ENCODE assay signal across 19 cellular contexts in the genomic region with DNA sequence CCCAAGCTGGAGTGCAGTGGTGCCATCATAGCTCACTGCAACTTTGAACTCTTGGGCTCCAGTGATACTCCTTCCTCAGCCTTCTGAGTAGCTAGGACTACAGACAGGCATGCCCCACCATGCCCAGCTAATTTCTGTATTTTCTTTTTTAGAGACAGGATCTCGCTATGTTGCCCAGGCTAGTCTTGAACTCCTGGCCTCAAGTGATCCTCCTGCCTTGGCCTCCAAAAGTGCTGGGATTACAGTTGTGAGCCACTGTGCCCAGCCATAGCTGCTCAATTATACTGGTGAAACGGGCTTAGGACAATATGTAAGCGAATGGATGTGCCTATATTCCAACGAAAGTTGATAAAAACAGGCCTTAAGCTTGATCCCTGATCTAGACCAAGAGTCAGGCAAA. TPM values are rescaled to one million over a fixed set of nuclear protein-coding genes. Genes with fewer than 3 reads are reported as not detected.
DNase-seq lines count a peak whose midpoint lies in the region; ATAC-seq and TF ChIP-seq lines count a peak whose summit lies in the region.
"Had no signal": no experiment of that assay in that cellular context is flagged by ENCODE, and none has a peak within 500 bp of the region (broad histone marks: within the 10 kb centered on the region; RNA-seq: fewer than 3 reads in every experiment).

No MANE protein-coding gene starts in this region.

- no peak overlapping the region for H3K14ac ChIP-seq in mesenchymal stem cell (ENCODE audit: low read length in 2 of 2)

- WGBS in mesenchymal stem cell, result 98% methylated on average over 4 of the region's 4 CpGs

- no peak overlapping the region for H3K9ac ChIP-seq in mesenchymal stem cell (ENCODE audit: low read length)
- H3K9ac ChIP-seq: BLaER1 treated with 17β-estradiol and CSF1 and Interleukin-3, amounts not matched to agents 10 nM and 100 nM had no signal

- no peaks in the 10 kb centered on the region for H3K27me3 Mint-ChIP-seq in activated CD8-positive, alpha-beta T cell treated with anti-CD3 and anti-CD28 coated beads for 36 hours
- H3K27me3 Mint-ChIP-seq in activated CD8-positive, alpha-beta T cell treated with anti-CD3 and anti-CD28 coated beads, Interleukin-2, amount 10 ng/mL, durations not matched to agents 7 days and 5 days (ENCODE audit: low read depth), result no peaks in the 10 kb centered on the region
- no peaks in the 10 kb centered on the region for H3K27me3 Mint-ChIP-seq in WTC11 (ENCODE audit: low read depth)
- H3K27me3 Mint-ChIP-seq: B cell; CD4-positive, alpha-beta T cell had no signal

- no peak overlapping the region for H2BK5ac ChIP-seq in mesenchymal stem cell (ENCODE audit: low read depth, low read length, poor library complexity, severe bottlenecking)

- H3K79me1 ChIP-seq in mesenchymal stem cell (replicated peaks; ENCODE audit: low read length, poor library complexity, severe bottlenecking), result peaks cover 9% of the 10 kb centered on the region

- no peak for DNase-seq in activated CD8-positive, alpha-beta T cell treated with anti-CD3 and anti-CD28 coated beads for 36 hours
- no peak for DNase-seq in activated CD8-positive, alpha-beta T cell treated with anti-CD3 and anti-CD28 coated beads, Interleukin-2, amount 10 ng/mL, durations not matched to agents 7 days and 5 days
- no peak for DNase-seq in WTC11 (ENCODE audit: low spot score)
- DNase-seq in left colon, result no peak
- DNase-seq in mesenchymal stem cell, result no peak
- no peak for DNase-seq in activated CD8-positive, alpha-beta memory T cell treated with anti-CD3 and anti-CD28 coated beads, Interleukin-2, amount 50 U/mL, for 48 hours
- DNase-seq: AML-193; Caco-2; Calu3; CD4-positive, alpha-beta T cell; CD8-positive, alpha-beta T cell; DMS79 treated with DMSO at 0.1 percent for 48 hours; GF-D8 had no signal

- intact Hi-C loops in activated CD8-positive, alpha-beta T cell treated with anti-CD3 and anti-CD28 coated beads for 36 hours (cut with micrococcal nuclease), result no loop called here
- intact Hi-C loops in left colon (cut with DNase I, micrococcal nuclease), result no loop called here

- no peak overlapping the region for H2BK15ac ChIP-seq in mesenchymal stem cell (ENCODE audit: low read depth, poor library complexity, severe bottlenecking)

- H3K36me3 Mint-ChIP-seq in activated CD8-positive, alpha-beta T cell treated with anti-CD3 and anti-CD28 coated beads for 36 hours (ENCODE audit: low read depth), result peaks cover 71% of the 10 kb centered on the region
- H3K36me3 Mint-ChIP-seq in activated CD8-positive, alpha-beta T cell treated with anti-CD3 and anti-CD28 coated beads, Interleukin-2, amount 10 ng/mL, durations not matched to agents 7 days and 5 days (ENCODE audit: low read depth), result peaks cover 78% of the 10 kb centered on the region
- peaks cover 60% of the 10 kb centered on the region for H3K36me3 Mint-ChIP-seq in WTC11

- TF ChIP-seq CTCF in activated CD8-positive, alpha-beta T cell treated with anti-CD3 and anti-CD28 coated beads for 36 hours (IDR thresholded peaks at IDR 0.05), result no peak
- TF ChIP-seq CTCF in WTC11 (IDR thresholded peaks at IDR 0.05), result no peak

- H3K18ac ChIP-seq in mesenchymal stem cell (ENCODE audit: low read depth in 1 of 2, low read length in 2 of 2), result no peak overlapping the region

- no peak overlapping the region for H3K4me3 Mint-ChIP-seq in activated CD8-positive, alpha-beta T cell treated with anti-CD3 and anti-CD28 coated beads for 36 hours
- no peak overlapping the region for H3K4me3 Mint-ChIP-seq in activated CD8-positive, alpha-beta T cell treated with anti-CD3 and anti-CD28 coated beads, Interleukin-2, amount 10 ng/mL, durations not matched to agents 7 days and 5 days
- no peak overlapping the region for H3K4me3 Mint-ChIP-seq in WTC11
- H3K4me3 Mint-ChIP-seq: B cell; CD4-positive, alpha-beta T cell; CD8-positive, alpha-beta T cell had no signal

- H3K23ac ChIP-seq in mesenchymal stem cell (ENCODE audit: low read length in 2 of 2), result no peak overlapping the region

- H3K27ac ChIP-seq in mesenchymal stem cell (ENCODE audit: low read length, poor library complexity, severe bottlenecking), result peak overlapping the region; percentile 13
- H3K27ac ChIP-seq: 22Rv1; A549; BLaER1 treated with 17β-estradiol and CSF1 and Interleukin-3, amounts not matched to agents 10 nM and 100 nM; C4-2B had no signal

- H3K4me1 ChIP-seq in mesenchymal stem cell (ENCODE audit: control insufficient read depth, insufficient read depth, low read depth, low read length), result peaks cover 2% of the 10 kb centered on the region
- H3K4me1 ChIP-seq: A549; BLaER1 treated with 17β-estradiol and CSF1 and Interleukin-3, amounts not matched to agents 10 nM and 100 nM had no signal

- POLR2A ChIA-PET in activated CD8-positive, alpha-beta T cell treated with anti-CD3 and anti-CD28 coated beads for 36 hours (lab: Charles Lee), result interaction anchor here (0.7 to 1.7 kb wide), 3 partner anchors 10 to 97 kb away, joined by 3 to 6 read pairs (median 4); no protein-coding TSS in a partner anchor
- POLR2A ChIA-PET in activated CD8-positive, alpha-beta T cell treated with anti-CD3 and anti-CD28 coated beads, Interleukin-2, amount 10 ng/mL, durations not matched to agents 7 days and 5 days (lab: Charles Lee), result interaction anchor here (1.0 to 1.2 kb wide), 2 partner anchors 37 to 162 kb away, joined by 3 read pairs; partner anchors contain the start of gene IRF2
- POLR2A ChIA-PET in WTC11 (lab: Charles Lee), result no interaction called here

- H2BK12ac ChIP-seq in mesenchymal stem cell (ENCODE audit: low read length in 2 of 2), result no peak overlapping the region

- CTCF ChIA-PET in activated CD8-positive, alpha-beta T cell treated with anti-CD3 and anti-CD28 coated beads for 36 hours (lab: Charles Lee), result interaction anchor here (1.9 kb wide), 1 partner anchor 372 kb away, joined by 8 read pairs; no protein-coding TSS in a partner anchor
- CTCF ChIA-PET in activated CD8-positive, alpha-beta T cell treated with anti-CD3 and anti-CD28 coated beads, Interleukin-2, amount 10 ng/mL, durations not matched to agents 7 days and 5 days (lab: Charles Lee), result interaction anchor here (0.9 to 1.4 kb wide), 3 partner anchors 77 to 385 kb away, joined by 3 to 4 read pairs (median 3); no protein-coding TSS in a partner anchor
- CTCF ChIA-PET in WTC11 (lab: Charles Lee), result no interaction called here

- H3K9me3 ChIP-seq in mesenchymal stem cell (ENCODE audit: control insufficient read depth, low read length), result no peaks in the 10 kb centered on the region
- H3K9me3 ChIP-seq: A549; BLaER1 treated with 17β-estradiol and CSF1 and Interleukin-3, amounts not matched to agents 10 nM and 100 nM; Caco-2 had no signal

- H4K91ac ChIP-seq in mesenchymal stem cell (ENCODE audit: low read length), result no peak overlapping the region

- H2AK5ac ChIP-seq in mesenchymal stem cell (ENCODE audit: low read length, severe bottlenecking), result no peak overlapping the region

- H3K4ac ChIP-seq in mesenchymal stem cell (ENCODE audit: low read depth in 1 of 2, low read length in 2 of 2), result no peak overlapping the region

- no peak overlapping the region for H4K8ac ChIP-seq in mesenchymal stem cell (ENCODE audit: low read length)

- H3K4me1 Mint-ChIP-seq in activated CD8-positive, alpha-beta T cell treated with anti-CD3 and anti-CD28 coated beads for 36 hours (ENCODE audit: low read depth), result peaks cover 30% of the 10 kb centered on the region
- peaks cover 32% of the 10 kb centered on the region for H3K4me1 Mint-ChIP-seq in activated CD8-positive, alpha-beta T cell treated with anti-CD3 and anti-CD28 coated beads, Interleukin-2, amount 10 ng/mL, durations not matched to agents 7 days and 5 days (ENCODE audit: low read depth)
- peaks cover 17% of the 10 kb centered on the region for H3K4me1 Mint-ChIP-seq in WTC11

- H3K4me2 ChIP-seq in mesenchymal stem cell (ENCODE audit: low read length, poor library complexity, severe bottlenecking), result no peak overlapping the region
- H3K4me2 ChIP-seq: A549; BLaER1 treated with 17β-estradiol and CSF1 and Interleukin-3, amounts not matched to agents 10 nM and 100 nM had no signal

- no peaks in the 10 kb centered on the region for H3K27me3 ChIP-seq in mesenchymal stem cell (ENCODE audit: control insufficient read depth in 1 of 2, insufficient read depth in 1 of 2, low read length in 2 of 2)
- H3K27me3 ChIP-seq: BLaER1 treated with 17β-estradiol and CSF1 and Interleukin-3, amounts not matched to agents 10 nM and 100 nM had no signal

- H2AFZ ChIP-seq in mesenchymal stem cell (ENCODE audit: low read depth, low read length), result no peak overlapping the region

- H3K36me3 ChIP-seq in mesenchymal stem cell (ENCODE audit: control insufficient read depth in 1 of 2, insufficient read depth in 2 of 2, low read depth in 1 of 2, low read length in 2 of 2), result peaks cover 23 to 88% of the 10 kb centered on the region in 2 experiments

- H3K27ac Mint-ChIP-seq in activated CD8-positive, alpha-beta T cell treated with anti-CD3 and anti-CD28 coated beads for 36 hours, result peak overlapping the region; percentile 20
- H3K27ac Mint-ChIP-seq in activated CD8-positive, alpha-beta T cell treated with anti-CD3 and anti-CD28 coated beads, Interleukin-2, amount 10 ng/mL, durations not matched to agents 7 days and 5 days, result no peak overlapping the region
- 0 out of 2 replicates have a peak overlapping the region, but pooled peaks have one; percentile 10 for H3K27ac Mint-ChIP-seq in WTC11
- H3K27ac Mint-ChIP-seq: B cell; CD4-positive, alpha-beta T cell; CD8-positive, alpha-beta T cell had no signal

- H2BK120ac ChIP-seq in mesenchymal stem cell (ENCODE audit: low read depth, low read length), result no peak overlapping the region

- H3K4me3 ChIP-seq in mesenchymal stem cell (ENCODE audit: insufficient read depth in 1 of 2, low read depth in 1 of 2, low read length in 2 of 2), result no peak overlapping the region
- H3K4me3 ChIP-seq: A549; BLaER1 treated with 17β-estradiol and CSF1 and Interleukin-3, amounts not matched to agents 10 nM and 100 nM had no signal

- no peak for ATAC-seq in activated CD8-positive, alpha-beta T cell treated with anti-CD3 and anti-CD28 coated beads for 36 hours
- no peak for ATAC-seq in activated CD8-positive, alpha-beta T cell treated with anti-CD3 and anti-CD28 coated beads, Interleukin-2, amount 10 ng/mL, durations not matched to agents 7 days and 5 days
- ATAC-seq in WTC11, result no peak
- ATAC-seq in left colon, result peak; percentile 19
- no peak for ATAC-seq in HG02759 (IDR thresholded peaks at IDR 0.05; ENCODE audit: unreplicated experiment)
- ATAC-seq: A549; CD8-positive, alpha-beta T cell had no signal

- H3K9me3 Mint-ChIP-seq in activated CD8-positive, alpha-beta T cell treated with anti-CD3 and anti-CD28 coated beads for 36 hours, result no peaks in the 10 kb centered on the region
- H3K9me3 Mint-ChIP-seq in activated CD8-positive, alpha-beta T cell treated with anti-CD3 and anti-CD28 coated beads, Interleukin-2, amount 10 ng/mL, durations not matched to agents 7 days and 5 days (ENCODE audit: insufficient read depth), result no peaks in the 10 kb centered on the region
- H3K9me3 Mint-ChIP-seq in WTC11, result no peaks in the 10 kb centered on the region
- H3K9me3 Mint-ChIP-seq: CD4-positive, alpha-beta T cell; CD8-positive, alpha-beta T cell had no signal

RNA-seq across cellular contexts. Expression of gene CASP3, which starts 13.1 kb away (rescaled TPM):
- 100 to 1,000 TPM in 1 of 2 experiments, 10 to 100 TPM in 1; 96.9 to 100 TPM for total RNA-seq in activated CD8-positive, alpha-beta T cell treated with anti-CD3 and anti-CD28 coated beads for 36 hours
- 10 to 100 TPM; 71.7 to 78.0 TPM for total RNA-seq in activated CD8-positive, alpha-beta T cell treated with anti-CD3 and anti-CD28 coated beads, Interleukin-2, amount 10 ng/mL, durations not matched to agents 7 days and 5 days
- total RNA-seq in WTC11 (2021), result 54.2 to 78.9 TPM (median 63.2 TPM) in 3 replicates
- total RNA-seq in left colon, result 10 to 100 TPM; 43.4 to 50.2 TPM
- 17.8 TPM for polyA plus RNA-seq in mesenchymal stem cell (2013, experiment 1 of 2)
- 19.5 TPM for polyA plus RNA-seq in mesenchymal stem cell (2013, experiment 2 of 2)

RNA-seq across cellular contexts. Expression of gene PRIMPOL, which starts 13.4 kb away (rescaled TPM):
- total RNA-seq in activated CD8-positive, alpha-beta T cell treated with anti-CD3 and anti-CD28 coated beads for 36 hours, result 10 to 100 TPM; 16.9 to 17.3 TPM
- total RNA-seq in activated CD8-positive, alpha-beta T cell treated with anti-CD3 and anti-CD28 coated beads, Interleukin-2, amount 10 ng/mL, durations not matched to agents 7 days and 5 days, result 10 to 100 TPM; 24.9 to 26.9 TPM
- total RNA-seq in WTC11 (2021) (8.3 to 13.4 TPM (median 9.6 TPM) in 3 replicates), left colon (10 to 100 TPM; 13.1 to 23.4 TPM)
- 3.9 TPM for polyA plus RNA-seq in mesenchymal stem cell (2013, experiment 1 of 2)
- polyA plus RNA-seq in mesenchymal stem cell (2013, experiment 2 of 2), result 4.3 TPM
